Comparison of ENCODE assay signal across 1 cellular context in the genomic region with DNA sequence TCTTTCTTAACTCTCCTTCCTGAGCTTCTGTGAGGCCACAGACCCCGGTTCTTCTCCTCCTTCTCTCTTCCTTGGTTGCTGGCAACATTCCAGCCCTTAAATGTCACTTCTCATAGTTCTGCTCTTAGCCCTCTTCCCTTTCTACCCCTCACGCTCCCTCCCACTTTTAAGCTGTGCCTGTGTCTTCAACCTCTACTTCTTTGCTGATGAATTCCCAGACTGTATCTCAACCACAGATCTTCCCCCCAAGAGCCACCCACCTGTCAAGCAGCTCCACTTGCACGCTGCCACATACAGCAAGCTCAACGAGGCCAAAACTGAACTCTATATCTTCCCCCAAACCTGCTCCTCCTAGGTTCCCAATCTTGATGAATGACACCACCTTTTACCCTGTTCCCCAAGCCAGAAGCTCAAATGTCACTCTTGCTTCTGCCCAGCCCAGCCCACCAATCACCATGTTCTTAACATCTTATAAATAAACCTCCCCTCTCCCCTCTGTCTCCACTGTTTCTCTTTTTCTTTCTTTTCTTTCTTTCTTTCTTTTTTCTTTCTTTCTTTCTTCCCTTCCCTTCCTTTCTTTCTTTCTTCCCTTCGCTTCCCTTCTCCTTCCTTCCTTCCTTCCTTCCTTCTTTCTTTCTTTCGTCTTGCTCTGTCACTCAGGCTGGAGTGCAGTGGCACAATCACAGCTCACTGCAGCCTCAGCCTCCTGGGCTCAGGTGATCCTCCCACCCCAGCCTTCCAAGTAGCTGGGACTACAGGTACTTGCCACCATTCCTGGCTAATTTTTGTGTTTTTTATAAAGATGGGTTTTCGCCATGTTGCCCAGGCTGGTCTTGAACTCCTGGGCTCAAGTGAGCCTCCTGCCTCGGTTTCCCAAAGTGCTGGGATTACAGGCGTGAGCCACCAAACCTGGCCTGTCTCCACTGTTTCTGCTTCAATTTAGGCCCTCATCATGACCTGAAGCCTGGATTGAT.
A peak's percentile ranks its signal among the peaks of the same experiment; 100 is the strongest.
TF ChIP-seq lines count a peak whose summit lies in the region.

No MANE protein-coding gene starts in this region.

TF ChIP-seq in K562, 482 proteins besides CTCF, POLR2A, EP300 and RAD21 (continued from another document and continues in another):
- TF ChIP-seq, protein P1, sequence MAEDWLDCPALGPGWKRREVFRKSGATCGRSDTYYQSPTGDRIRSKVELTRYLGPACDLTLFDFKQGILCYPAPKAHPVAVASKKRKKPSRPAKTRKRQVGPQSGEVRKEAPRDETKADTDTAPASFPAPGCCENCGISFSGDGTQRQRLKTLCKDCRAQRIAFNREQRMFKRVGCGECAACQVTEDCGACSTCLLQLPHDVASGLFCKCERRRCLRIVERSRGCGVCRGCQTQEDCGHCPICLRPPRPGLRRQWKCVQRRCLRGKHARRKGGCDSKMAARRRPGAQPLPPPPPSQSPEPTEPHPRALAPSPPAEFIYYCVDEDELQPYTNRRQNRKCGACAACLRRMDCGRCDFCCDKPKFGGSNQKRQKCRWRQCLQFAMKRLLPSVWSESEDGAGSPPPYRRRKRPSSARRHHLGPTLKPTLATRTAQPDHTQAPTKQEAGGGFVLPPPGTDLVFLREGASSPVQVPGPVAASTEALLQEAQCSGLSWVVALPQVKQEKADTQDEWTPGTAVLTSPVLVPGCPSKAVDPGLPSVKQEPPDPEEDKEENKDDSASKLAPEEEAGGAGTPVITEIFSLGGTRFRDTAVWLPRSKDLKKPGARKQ (CRISPR knock-in tag; IDR thresholded peaks at IDR 0.05) = no peak
- TF ChIP-seq, protein P2, sequence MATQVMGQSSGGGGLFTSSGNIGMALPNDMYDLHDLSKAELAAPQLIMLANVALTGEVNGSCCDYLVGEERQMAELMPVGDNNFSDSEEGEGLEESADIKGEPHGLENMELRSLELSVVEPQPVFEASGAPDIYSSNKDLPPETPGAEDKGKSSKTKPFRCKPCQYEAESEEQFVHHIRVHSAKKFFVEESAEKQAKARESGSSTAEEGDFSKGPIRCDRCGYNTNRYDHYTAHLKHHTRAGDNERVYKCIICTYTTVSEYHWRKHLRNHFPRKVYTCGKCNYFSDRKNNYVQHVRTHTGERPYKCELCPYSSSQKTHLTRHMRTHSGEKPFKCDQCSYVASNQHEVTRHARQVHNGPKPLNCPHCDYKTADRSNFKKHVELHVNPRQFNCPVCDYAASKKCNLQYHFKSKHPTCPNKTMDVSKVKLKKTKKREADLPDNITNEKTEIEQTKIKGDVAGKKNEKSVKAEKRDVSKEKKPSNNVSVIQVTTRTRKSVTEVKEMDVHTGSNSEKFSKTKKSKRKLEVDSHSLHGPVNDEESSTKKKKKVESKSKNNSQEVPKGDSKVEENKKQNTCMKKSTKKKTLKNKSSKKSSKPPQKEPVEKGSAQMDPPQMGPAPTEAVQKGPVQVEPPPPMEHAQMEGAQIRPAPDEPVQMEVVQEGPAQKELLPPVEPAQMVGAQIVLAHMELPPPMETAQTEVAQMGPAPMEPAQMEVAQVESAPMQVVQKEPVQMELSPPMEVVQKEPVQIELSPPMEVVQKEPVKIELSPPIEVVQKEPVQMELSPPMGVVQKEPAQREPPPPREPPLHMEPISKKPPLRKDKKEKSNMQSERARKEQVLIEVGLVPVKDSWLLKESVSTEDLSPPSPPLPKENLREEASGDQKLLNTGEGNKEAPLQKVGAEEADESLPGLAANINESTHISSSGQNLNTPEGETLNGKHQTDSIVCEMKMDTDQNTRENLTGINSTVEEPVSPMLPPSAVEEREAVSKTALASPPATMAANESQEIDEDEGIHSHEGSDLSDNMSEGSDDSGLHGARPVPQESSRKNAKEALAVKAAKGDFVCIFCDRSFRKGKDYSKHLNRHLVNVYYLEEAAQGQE (CRISPR knock-in tag; IDR thresholded peaks at IDR 0.05; ENCODE audit: low read depth) = no peak
- TF ChIP-seq, protein P3, sequence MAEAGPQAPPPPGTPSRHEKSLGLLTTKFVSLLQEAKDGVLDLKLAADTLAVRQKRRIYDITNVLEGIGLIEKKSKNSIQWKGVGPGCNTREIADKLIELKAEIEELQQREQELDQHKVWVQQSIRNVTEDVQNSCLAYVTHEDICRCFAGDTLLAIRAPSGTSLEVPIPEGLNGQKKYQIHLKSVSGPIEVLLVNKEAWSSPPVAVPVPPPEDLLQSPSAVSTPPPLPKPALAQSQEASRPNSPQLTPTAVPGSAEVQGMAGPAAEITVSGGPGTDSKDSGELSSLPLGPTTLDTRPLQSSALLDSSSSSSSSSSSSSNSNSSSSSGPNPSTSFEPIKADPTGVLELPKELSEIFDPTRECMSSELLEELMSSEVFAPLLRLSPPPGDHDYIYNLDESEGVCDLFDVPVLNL (CRISPR knock-in tag; IDR thresholded peaks at IDR 0.05; ENCODE audit: low read depth) = no peak
- TF ChIP-seq MECOM (CRISPR knock-in tag; IDR thresholded peaks at IDR 0.05) = peak; percentile 38; the same call in 1 of the 2 replicates
- TF ChIP-seq EHMT2 (IDR thresholded peaks at IDR 0.05) = peak; percentile 67; the same call in 1 of the 2 replicates
- TF ChIP-seq LARP7 (IDR thresholded peaks at IDR 0.05) = peak; percentile 98
- TF ChIP-seq NFE2 (IDR thresholded peaks at IDR 0.05; ENCODE audit: low read depth) = peak; percentile 69
- TF ChIP-seq, protein P4, sequence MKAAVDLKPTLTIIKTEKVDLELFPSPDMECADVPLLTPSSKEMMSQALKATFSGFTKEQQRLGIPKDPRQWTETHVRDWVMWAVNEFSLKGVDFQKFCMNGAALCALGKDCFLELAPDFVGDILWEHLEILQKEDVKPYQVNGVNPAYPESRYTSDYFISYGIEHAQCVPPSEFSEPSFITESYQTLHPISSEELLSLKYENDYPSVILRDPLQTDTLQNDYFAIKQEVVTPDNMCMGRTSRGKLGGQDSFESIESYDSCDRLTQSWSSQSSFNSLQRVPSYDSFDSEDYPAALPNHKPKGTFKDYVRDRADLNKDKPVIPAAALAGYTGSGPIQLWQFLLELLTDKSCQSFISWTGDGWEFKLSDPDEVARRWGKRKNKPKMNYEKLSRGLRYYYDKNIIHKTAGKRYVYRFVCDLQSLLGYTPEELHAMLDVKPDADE (conservative IDR thresholded peaks at IDR 0.05; ENCODE audit: control insufficient read depth, low read depth, low read length) = no peak
- peak; percentile 83 for TF ChIP-seq NCOA4 (IDR thresholded peaks at IDR 0.05; ENCODE audit: partially characterized antibody)
- peak; percentile 69 for TF ChIP-seq CREM (IDR thresholded peaks at IDR 0.05; ENCODE audit: low read depth)
- peak; percentile 47 for TF ChIP-seq BCOR (IDR thresholded peaks at IDR 0.05)
- no peak for TF ChIP-seq RUNX1 (IDR thresholded peaks at IDR 0.05; ENCODE audit: low read depth)
- TF ChIP-seq ZNF23 (CRISPR knock-in tag; IDR thresholded peaks at IDR 0.05) = no peak
- TF ChIP-seq ZNF384 (IDR thresholded peaks at IDR 0.05; ENCODE audit: low read depth, low read length) = no peak
- peak; percentile 92 for TF ChIP-seq ZEB2 (IDR thresholded peaks at IDR 0.05)
- TF ChIP-seq, protein P5, sequence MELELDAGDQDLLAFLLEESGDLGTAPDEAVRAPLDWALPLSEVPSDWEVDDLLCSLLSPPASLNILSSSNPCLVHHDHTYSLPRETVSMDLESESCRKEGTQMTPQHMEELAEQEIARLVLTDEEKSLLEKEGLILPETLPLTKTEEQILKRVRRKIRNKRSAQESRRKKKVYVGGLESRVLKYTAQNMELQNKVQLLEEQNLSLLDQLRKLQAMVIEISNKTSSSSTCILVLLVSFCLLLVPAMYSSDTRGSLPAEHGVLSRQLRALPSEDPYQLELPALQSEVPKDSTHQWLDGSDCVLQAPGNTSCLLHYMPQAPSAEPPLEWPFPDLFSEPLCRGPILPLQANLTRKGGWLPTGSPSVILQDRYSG (tag; conservative IDR thresholded peaks at IDR 0.05; ENCODE audit: low read depth) = peak; percentile 85; the same call in 1 of the 2 replicates
- TF ChIP-seq, protein P6, sequence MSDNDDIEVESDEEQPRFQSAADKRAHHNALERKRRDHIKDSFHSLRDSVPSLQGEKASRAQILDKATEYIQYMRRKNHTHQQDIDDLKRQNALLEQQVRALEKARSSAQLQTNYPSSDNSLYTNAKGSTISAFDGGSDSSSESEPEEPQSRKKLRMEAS (CRISPR knock-in tag; IDR thresholded peaks at IDR 0.05) = peak; percentile 62
- peak; percentile 72; the same call in 1 of the 2 replicates for TF ChIP-seq ZC3H8 (IDR thresholded peaks at IDR 0.05)
- no peak for TF ChIP-seq SRSF9 (IDR thresholded peaks at IDR 0.05; ENCODE audit: borderline replicate concordance, low read depth, low read length)
- TF ChIP-seq SMARCA4 (IDR thresholded peaks at IDR 0.05) = peak; percentile 89
- peak; percentile 60; the same call in 1 of the 2 replicates for TF ChIP-seq ESRRA (IDR thresholded peaks at IDR 0.05; ENCODE audit: borderline replicate concordance, low read depth)
- TF ChIP-seq SRF (CRISPR knock-in tag; IDR thresholded peaks at IDR 0.05) = no peak
- TF ChIP-seq MAFK (IDR thresholded peaks at IDR 0.05; ENCODE audit: low read length) = no peak
- TF ChIP-seq ETV5 (CRISPR knock-in tag; IDR thresholded peaks at IDR 0.05; ENCODE audit: low read depth) = no peak
- no peak for TF ChIP-seq TGIF2 (CRISPR knock-in tag; IDR thresholded peaks at IDR 0.05)
- no peak for TF ChIP-seq NR1H2 (CRISPR knock-in tag; IDR thresholded peaks at IDR 0.05)
- no peak; the same call in 1 of the 2 replicates for TF ChIP-seq NR2C1 (IDR thresholded peaks at IDR 0.05)
- TF ChIP-seq NR2C1 (tag; IDR thresholded peaks at IDR 0.05) = peak; percentile 33; the same call in 1 of the 2 replicates
- TF ChIP-seq, protein P7, sequence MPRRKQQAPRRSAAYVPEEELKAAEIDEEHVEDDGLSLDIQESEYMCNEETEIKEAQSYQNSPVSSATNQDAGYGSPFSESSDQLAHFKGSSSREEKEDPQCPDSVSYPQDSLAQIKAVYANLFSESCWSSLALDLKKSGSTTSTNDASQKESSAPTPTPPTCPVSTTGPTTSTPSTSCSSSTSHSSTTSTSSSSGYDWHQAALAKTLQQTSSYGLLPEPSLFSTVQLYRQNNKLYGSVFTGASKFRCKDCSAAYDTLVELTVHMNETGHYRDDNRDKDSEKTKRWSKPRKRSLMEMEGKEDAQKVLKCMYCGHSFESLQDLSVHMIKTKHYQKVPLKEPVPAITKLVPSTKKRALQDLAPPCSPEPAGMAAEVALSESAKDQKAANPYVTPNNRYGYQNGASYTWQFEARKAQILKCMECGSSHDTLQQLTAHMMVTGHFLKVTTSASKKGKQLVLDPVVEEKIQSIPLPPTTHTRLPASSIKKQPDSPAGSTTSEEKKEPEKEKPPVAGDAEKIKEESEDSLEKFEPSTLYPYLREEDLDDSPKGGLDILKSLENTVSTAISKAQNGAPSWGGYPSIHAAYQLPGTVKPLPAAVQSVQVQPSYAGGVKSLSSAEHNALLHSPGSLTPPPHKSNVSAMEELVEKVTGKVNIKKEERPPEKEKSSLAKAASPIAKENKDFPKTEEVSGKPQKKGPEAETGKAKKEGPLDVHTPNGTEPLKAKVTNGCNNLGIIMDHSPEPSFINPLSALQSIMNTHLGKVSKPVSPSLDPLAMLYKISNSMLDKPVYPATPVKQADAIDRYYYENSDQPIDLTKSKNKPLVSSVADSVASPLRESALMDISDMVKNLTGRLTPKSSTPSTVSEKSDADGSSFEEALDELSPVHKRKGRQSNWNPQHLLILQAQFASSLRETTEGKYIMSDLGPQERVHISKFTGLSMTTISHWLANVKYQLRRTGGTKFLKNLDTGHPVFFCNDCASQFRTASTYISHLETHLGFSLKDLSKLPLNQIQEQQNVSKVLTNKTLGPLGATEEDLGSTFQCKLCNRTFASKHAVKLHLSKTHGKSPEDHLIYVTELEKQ (CRISPR knock-in tag; IDR thresholded peaks at IDR 0.05) = no peak
- TF ChIP-seq, protein P8, sequence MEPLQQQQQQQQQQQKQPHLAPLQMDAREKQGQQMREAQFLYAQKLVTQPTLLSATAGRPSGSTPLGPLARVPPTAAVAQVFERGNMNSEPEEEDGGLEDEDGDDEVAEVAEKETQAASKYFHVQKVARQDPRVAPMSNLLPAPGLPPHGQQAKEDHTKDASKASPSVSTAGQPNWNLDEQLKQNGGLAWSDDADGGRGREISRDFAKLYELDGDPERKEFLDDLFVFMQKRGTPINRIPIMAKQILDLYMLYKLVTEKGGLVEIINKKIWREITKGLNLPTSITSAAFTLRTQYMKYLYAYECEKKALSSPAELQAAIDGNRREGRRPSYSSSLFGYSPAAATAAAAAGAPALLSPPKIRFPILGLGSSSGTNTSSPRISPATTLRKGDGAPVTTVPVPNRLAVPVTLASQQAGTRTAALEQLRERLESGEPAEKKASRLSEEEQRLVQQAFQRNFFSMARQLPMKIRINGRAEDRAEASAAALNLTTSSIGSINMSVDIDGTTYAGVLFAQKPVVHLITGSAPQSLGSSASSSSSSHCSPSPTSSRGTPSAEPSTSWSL (CRISPR knock-in tag; IDR thresholded peaks at IDR 0.05; ENCODE audit: borderline replicate concordance) = no peak
- TF ChIP-seq ZNF324 (CRISPR knock-in tag; IDR thresholded peaks at IDR 0.05) = no peak
- no peak for TF ChIP-seq HMGN3 (IDR thresholded peaks at IDR 0.05; ENCODE audit: borderline replicate concordance, extremely low read depth, insufficient read length, low read depth, low read length)
- TF ChIP-seq, protein P9, sequence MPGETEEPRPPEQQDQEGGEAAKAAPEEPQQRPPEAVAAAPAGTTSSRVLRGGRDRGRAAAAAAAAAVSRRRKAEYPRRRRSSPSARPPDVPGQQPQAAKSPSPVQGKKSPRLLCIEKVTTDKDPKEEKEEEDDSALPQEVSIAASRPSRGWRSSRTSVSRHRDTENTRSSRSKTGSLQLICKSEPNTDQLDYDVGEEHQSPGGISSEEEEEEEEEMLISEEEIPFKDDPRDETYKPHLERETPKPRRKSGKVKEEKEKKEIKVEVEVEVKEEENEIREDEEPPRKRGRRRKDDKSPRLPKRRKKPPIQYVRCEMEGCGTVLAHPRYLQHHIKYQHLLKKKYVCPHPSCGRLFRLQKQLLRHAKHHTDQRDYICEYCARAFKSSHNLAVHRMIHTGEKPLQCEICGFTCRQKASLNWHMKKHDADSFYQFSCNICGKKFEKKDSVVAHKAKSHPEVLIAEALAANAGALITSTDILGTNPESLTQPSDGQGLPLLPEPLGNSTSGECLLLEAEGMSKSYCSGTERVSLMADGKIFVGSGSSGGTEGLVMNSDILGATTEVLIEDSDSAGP (CRISPR knock-in tag; IDR thresholded peaks at IDR 0.05) = no peak
- TF ChIP-seq, protein P10, sequence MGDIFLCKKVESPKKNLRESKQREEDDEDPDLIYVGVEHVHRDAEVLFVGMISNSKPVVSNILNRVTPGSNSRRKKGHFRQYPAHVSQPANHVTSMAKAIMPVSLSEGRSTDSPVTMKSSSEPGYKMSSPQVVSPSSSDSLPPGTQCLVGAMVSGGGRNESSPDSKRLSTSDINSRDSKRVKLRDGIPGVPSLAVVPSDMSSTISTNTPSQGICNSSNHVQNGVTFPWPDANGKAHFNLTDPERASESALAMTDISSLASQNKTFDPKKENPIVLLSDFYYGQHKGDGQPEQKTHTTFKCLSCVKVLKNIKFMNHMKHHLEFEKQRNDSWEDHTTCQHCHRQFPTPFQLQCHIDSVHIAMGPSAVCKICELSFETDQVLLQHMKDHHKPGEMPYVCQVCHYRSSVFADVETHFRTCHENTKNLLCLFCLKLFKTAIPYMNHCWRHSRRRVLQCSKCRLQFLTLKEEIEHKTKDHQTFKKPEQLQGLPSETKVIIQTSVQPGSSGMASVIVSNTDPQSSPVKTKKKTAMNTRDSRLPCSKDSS (IDR thresholded peaks at IDR 0.05; ENCODE audit: low read depth, partially characterized antibody) = no peak
- TF ChIP-seq, protein P11, sequence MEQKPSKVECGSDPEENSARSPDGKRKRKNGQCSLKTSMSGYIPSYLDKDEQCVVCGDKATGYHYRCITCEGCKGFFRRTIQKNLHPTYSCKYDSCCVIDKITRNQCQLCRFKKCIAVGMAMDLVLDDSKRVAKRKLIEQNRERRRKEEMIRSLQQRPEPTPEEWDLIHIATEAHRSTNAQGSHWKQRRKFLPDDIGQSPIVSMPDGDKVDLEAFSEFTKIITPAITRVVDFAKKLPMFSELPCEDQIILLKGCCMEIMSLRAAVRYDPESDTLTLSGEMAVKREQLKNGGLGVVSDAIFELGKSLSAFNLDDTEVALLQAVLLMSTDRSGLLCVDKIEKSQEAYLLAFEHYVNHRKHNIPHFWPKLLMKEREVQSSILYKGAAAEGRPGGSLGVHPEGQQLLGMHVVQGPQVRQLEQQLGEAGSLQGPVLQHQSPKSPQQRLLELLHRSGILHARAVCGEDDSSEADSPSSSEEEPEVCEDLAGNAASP (IDR thresholded peaks at IDR 0.05) = no peak
- no peak for TF ChIP-seq SRSF3 (IDR thresholded peaks at IDR 0.05; ENCODE audit: insufficient read depth, low read length)
